In genomic region chr10:114631090-114631677, GRCh38 we compare ENCODE assay signal across 8 cellular contexts. TPM values are rescaled to one million over a fixed set of nuclear protein-coding genes. Genes with fewer than 3 reads are reported as not detected.
DNase-seq lines count a peak whose midpoint lies in the region; ATAC-seq, FAIRE-seq and TF ChIP-seq lines count a peak whose summit lies in the region.

No MANE protein-coding gene starts in this region.

- H3K27ac ChIP-seq in heart right ventricle = peak overlapping the region; percentile 81 to 95 (median 86)
- peak overlapping the region; percentile 95 for H3K27ac ChIP-seq in mesodermal cell (ENCODE audit: low read depth, low read length, severe bottlenecking)
- no peak overlapping the region for H3K27ac ChIP-seq in aorta (ENCODE audit: low read depth in 1 of 2, low read length in 2 of 2)

- intact Hi-C loops in heart right ventricle (cut with DNase I) = loop anchor here in 8 of 10 donors (5.0 to 10.0 kb wide), 7 partner anchors 51 to 156 kb away; no protein-coding TSS in a partner anchor
- intact Hi-C loops in Right ventricle myocardium superior (cut with DNase I) = loop anchor here (5.0 kb wide), 1 partner anchor 51 kb away; no protein-coding TSS in a partner anchor
- intact Hi-C loops in aorta (cut with DNase I) = loop anchor here in 1 of 2 donors (5.0 kb wide), 1 partner anchor 54 kb away; no protein-coding TSS in a partner anchor

- no peak for FAIRE-seq in bronchial epithelial cell (lab: Jason Lieb, UNC)

- TF ChIP-seq CTCF in heart right ventricle (IDR thresholded peaks at IDR 0.05) (no peak), bronchial epithelial cell (IDR thresholded peaks at IDR 0.05; ENCODE audit: insufficient read depth, low read length, severe bottlenecking) (no peak)

- no peak for DNase-seq in heart right ventricle
- no peak for DNase-seq in Right ventricle myocardium superior
- peak; percentile 49 for DNase-seq in bronchial epithelial cell (ENCODE audit: low read depth)
- DNase-seq in aorta = no peak
- no peak for DNase-seq in stimulated activated CD4-positive, alpha-beta T cell treated with anti-CD3 and anti-CD28 coated beads, Interleukin-4, amount 100 ng/mL, for 24 hours
- DNase-seq in DMS53 (lab: John Stamatoyannopoulos, UW) = no peak
- no peak for DNase-seq in superior temporal gyrus (ENCODE audit: extremely low spot score)

- ATAC-seq in heart right ventricle = no peak
- no peak for ATAC-seq in Right ventricle myocardium superior (ENCODE audit: poor library complexity)
- ATAC-seq in aorta (ENCODE audit: low FRiP score) = no peak

- H3K36me3 ChIP-seq in heart right ventricle (peaks cover 0 to 13% (median 0%) of the 10 kb centered on the region in 9 donors), bronchial epithelial cell (ENCODE audit: control insufficient read depth, insufficient read depth, low read length) (no peaks in the 10 kb centered on the region), mesodermal cell (ENCODE audit: control insufficient read depth, insufficient read depth, low read length) (peaks cover 22% of the 10 kb centered on the region), aorta (ENCODE audit: control insufficient read depth in 1 of 2, insufficient read depth in 2 of 2, low read length in 1 of 2) (no peaks in the 10 kb centered on the region)

- H3K9me3 ChIP-seq in heart right ventricle (no peaks in the 10 kb centered on the region), mesodermal cell (ENCODE audit: control insufficient read depth, low read length) (no peaks in the 10 kb centered on the region), aorta (ENCODE audit: control insufficient read depth, low read length) (no peaks in the 10 kb centered on the region)

- H3K4me3 ChIP-seq in heart right ventricle (peak overlapping the region; percentile 45 to 80 (median 62)), bronchial epithelial cell (ENCODE audit: low read depth, low read length) (peak overlapping the region; percentile 43), mesodermal cell (ENCODE audit: extremely low read depth, insufficient read depth, low read length, poor library complexity, severe bottlenecking) (peak overlapping the region; percentile 65), aorta (ENCODE audit: low read length in 2 of 2) (peak overlapping the region; percentile 48 to 51)

- peaks cover 0 to 37% (median 0%) of the 10 kb centered on the region in 7 donors for H3K27me3 ChIP-seq in heart right ventricle
- no peaks in the 10 kb centered on the region for H3K27me3 ChIP-seq in bronchial epithelial cell (ENCODE audit: control insufficient read depth, insufficient read depth, low read length)
- no peaks in the 10 kb centered on the region for H3K27me3 ChIP-seq in aorta (ENCODE audit: control insufficient read depth in 1 of 2, insufficient read depth in 2 of 2, low read length in 1 of 2)

- WGBS in heart right ventricle, 2 donors = 25 to 27% methylated on average over 9 of the region's 9 CpGs
- WGBS in mesodermal cell (ENCODE audit: insufficient coverage in 2 of 2), 2 experiments = 48 to 54% methylated on average over 2 to 3 of the region's 9 CpGs
- 80 to 84% methylated on average over 9 of the region's 9 CpGs for WGBS in aorta, 2 donors

- H3K4me1 ChIP-seq in heart right ventricle (peaks cover 10 to 93% (median 69%) of the 10 kb centered on the region in 9 donors), mesodermal cell (ENCODE audit: control insufficient read depth, insufficient read depth, low read length, poor library complexity, severe bottlenecking) (peaks cover 46% of the 10 kb centered on the region), aorta (ENCODE audit: control insufficient read depth in 1 of 2, insufficient read depth in 2 of 2, low read length in 2 of 2) (peaks cover 0 to 3% of the 10 kb centered on the region in 2 donors)

RNA-seq across cellular contexts. Expression of gene ABLIM1, which starts 26.9 kb away (rescaled TPM):
- total RNA-seq in heart right ventricle = 100 to 1,000 TPM; 522 to 816 (median 606) TPM
- 100 to 1,000 TPM; 119 to 363 TPM for polyA plus RNA-seq in heart right ventricle
- 772 TPM for total RNA-seq in Right ventricle myocardium superior
- 152 and 264 TPM in 2 replicates for total RNA-seq in bronchial epithelial cell
- 23.9 TPM for polyA plus RNA-seq in mesodermal cell (2013, experiment 1 of 2)
- 19.0 TPM for polyA plus RNA-seq in mesodermal cell (2013, experiment 2 of 2)
- total RNA-seq in aorta = 100 to 1,000 TPM in 1 of 2 donors, 10 to 100 TPM in 1; 55.8 to 117 TPM
- polyA plus RNA-seq in aorta = 10 to 100 TPM; 13.6 to 14.5 TPM

Comparison
In these comparisons a context has a peak if more than half of its experiments do, and no peak if none do; other contexts are left out.
1. H3K27ac ChIP-seq: peak in heart right ventricle (10 of 10) and mesodermal cell (single experiment); none in aorta (0 of 2).
2. Peak in every context shown above with its lines, with median percentiles within 50 percentile points of each other: H3K4me3 ChIP-seq.